19 cellular contexts compared by ENCODE assay signal in the genomic region with DNA sequence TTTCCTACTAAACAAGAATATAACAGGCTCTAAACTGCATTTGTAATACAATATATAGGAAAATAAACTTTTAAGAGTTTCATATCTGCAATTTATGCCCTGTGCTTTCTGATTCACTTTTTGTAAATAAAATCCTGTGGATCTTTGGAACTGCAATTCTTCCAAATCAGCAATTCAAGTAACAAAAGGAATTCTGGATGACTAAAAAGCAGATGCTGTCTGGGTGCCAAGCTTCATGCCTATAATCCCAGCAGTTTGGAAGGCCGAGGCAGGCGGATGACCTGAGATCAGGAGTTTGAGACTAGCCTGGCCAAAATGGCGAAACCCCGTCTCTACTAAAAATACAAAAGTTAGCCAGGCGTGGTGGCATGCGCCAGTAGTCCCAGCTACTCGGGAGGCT. TPM values are rescaled to one million over a fixed set of nuclear protein-coding genes. Genes with fewer than 3 reads are reported as not detected.
DNase-seq lines count a peak whose midpoint lies in the region; ATAC-seq and TF ChIP-seq lines count a peak whose summit lies in the region.
"Had no signal": no experiment of that assay in that cellular context is flagged by ENCODE, and none has a peak within 500 bp of the region (broad histone marks: within the 10 kb centered on the region; RNA-seq: fewer than 3 reads in every experiment).

No MANE protein-coding gene starts in this region.

- H3K4me3 ChIP-seq in AG10803 (ENCODE audit: low read length): no peak overlapping the region
- no peak overlapping the region for H3K4me3 ChIP-seq in astrocyte of the cerebellum (ENCODE audit: low read depth, low read length)
- H3K4me3 ChIP-seq in suprapubic skin: no peak overlapping the region
- no peak overlapping the region for H3K4me3 ChIP-seq in aorta (ENCODE audit: low read length in 2 of 2)
- H3K4me3 ChIP-seq: A549, Peyer's patch had no signal

- H3K9me3 ChIP-seq in suprapubic skin (no peaks in the 10 kb centered on the region), aorta (ENCODE audit: control insufficient read depth, low read length) (no peaks in the 10 kb centered on the region)
- H3K9me3 ChIP-seq: Peyer's patch had no signal

- H3K27me3 ChIP-seq in suprapubic skin: no peaks in the 10 kb centered on the region
- no peaks in the 10 kb centered on the region for H3K27me3 ChIP-seq in aorta (ENCODE audit: control insufficient read depth in 1 of 2, insufficient read depth in 2 of 2, low read length in 1 of 2)
- H3K27me3 ChIP-seq: Peyer's patch had no signal

- intact Hi-C loops in aorta (cut with DNase I): no loop called here

- no peak overlapping the region for H3K27ac ChIP-seq in suprapubic skin
- H3K27ac ChIP-seq in aorta (ENCODE audit: low read depth in 1 of 2, low read length in 2 of 2): no peak overlapping the region
- H3K27ac ChIP-seq: A549, Peyer's patch had no signal

- H3K36me3 ChIP-seq in suprapubic skin (no peaks in the 10 kb centered on the region), aorta (ENCODE audit: control insufficient read depth in 1 of 2, insufficient read depth in 2 of 2, low read length in 1 of 2) (no peaks in the 10 kb centered on the region)
- H3K36me3 ChIP-seq: Peyer's patch had no signal

- TF ChIP-seq CTCF in AG10803 (conservative IDR thresholded peaks at IDR 0.05; ENCODE audit: low read length) (no peak), astrocyte of the cerebellum (IDR thresholded peaks at IDR 0.05; ENCODE audit: low read depth, low read length, missing control alignments) (no peak), suprapubic skin (IDR thresholded peaks at IDR 0.05) (no peak)

- no peak for TF ChIP-seq EP300 in suprapubic skin (IDR thresholded peaks at IDR 0.05)

- H3K4me1 ChIP-seq in suprapubic skin (peaks cover 2% of the 10 kb centered on the region), aorta (ENCODE audit: control insufficient read depth in 1 of 2, insufficient read depth in 2 of 2, low read length in 2 of 2) (no peaks in the 10 kb centered on the region)

- DNase-seq in AG10803 (ENCODE audit: low read depth) (peak; percentile 35), M059J (ENCODE audit: low read depth) (peak; percentile 79), astrocyte of the cerebellum (ENCODE audit: low read depth) (peak; percentile 57), fibroblast of peridontal ligament (ENCODE audit: extremely low read depth) (peak; percentile 72), suprapubic skin (ENCODE audit: low spot score in 2 of 2) (no peak), aorta (no peak)
- DNase-seq: Calu3; CD4-positive, CD25-positive, alpha-beta regulatory T cell; DND-41; H7; KG1; MM.1S; NCI-H1105; NCI-H1694 treated with DMSO at 0.1 percent for 48 hours; NCI-H774; Peyer's patch had no signal

- in situ Hi-C loops in astrocyte of the cerebellum (cut with HindIII; ENCODE audit: low sequenced_read_pairs): no loop called here

- ATAC-seq in GM21786 (IDR thresholded peaks at IDR 0.05; ENCODE audit: unreplicated experiment) (no peak), GM21526 (IDR thresholded peaks at IDR 0.05; ENCODE audit: low FRiP score, unreplicated experiment) (no peak), aorta (ENCODE audit: low FRiP score) (no peak)
- ATAC-seq: A549 had no signal

- WGBS in suprapubic skin: 90% methylated on average over 7 of the region's 7 CpGs
- 86 to 90% methylated on average over 7 of the region's 7 CpGs for WGBS in aorta, 2 donors

- TF ChIP-seq POLR2A in suprapubic skin (IDR thresholded peaks at IDR 0.05): no peak

RNA-seq across cellular contexts. Expression of a gene that starts 6.3 kb away (rescaled TPM):
- 93.6 and 104 TPM in 2 replicates for total RNA-seq in M059J (2014; rRNA removed; shearing (Covaris generic))
- total RNA-seq in suprapubic skin (10 to 100 TPM in 3 of 4 donors, 1 to 10 TPM in 1; 9.5 to 13.9 (median 11.7) TPM), aorta (10 to 100 TPM; 13.3 to 23.5 TPM)
- polyA plus RNA-seq in aorta: 10 to 100 TPM; 14.7 to 20.7 TPM

RNA-seq across cellular contexts. Expression of a gene that starts 6.7 kb away (rescaled TPM):
- total RNA-seq in M059J (2014; rRNA removed; shearing (Covaris generic)): 58.4 and 58.8 TPM in 2 replicates
- 10 to 100 TPM; 16.3 to 26.5 (median 25.9) TPM for total RNA-seq in suprapubic skin
- total RNA-seq in aorta: 10 to 100 TPM; 26.7 to 27.3 TPM
- polyA plus RNA-seq in aorta: 10 to 100 TPM; 14.9 to 26.5 TPM

Comparison
In these comparisons a context has a peak if more than half of its experiments do, and no peak if none do; other contexts are left out.
1. DNase-seq: peak in AG10803 (single experiment), M059J (single experiment), astrocyte of the cerebellum (single experiment) and fibroblast of peridontal ligament (single experiment); none in suprapubic skin (0 of 2) and aorta (0 of 2).